In genomic region chr1:113913312-113913668, GRCh38 we compare ENCODE assay signal across 16 cellular contexts. TPM values are rescaled to one million over a fixed set of nuclear protein-coding genes. Genes with fewer than 3 reads are reported as not detected.
A peak's percentile ranks its signal among the peaks of the same experiment; 100 is the strongest.
DNase-seq lines count a peak whose midpoint lies in the region; ATAC-seq and TF ChIP-seq lines count a peak whose summit lies in the region.
"Had no signal": no experiment of that assay in that cellular context is flagged by ENCODE, and none has a peak within 500 bp of the region (broad histone marks: within the 10 kb centered on the region; RNA-seq: fewer than 3 reads in every experiment).

No MANE protein-coding gene starts in this region.

- H3K4me3 ChIP-seq in rectal smooth muscle tissue (ENCODE audit: low read length) = no peak overlapping the region
- no peak overlapping the region for H3K4me3 ChIP-seq in uterus
- H3K4me3 ChIP-seq: colonic mucosa, SJSA1, smooth muscle cell had no signal

- no peaks in the 10 kb centered on the region for H3K9me3 ChIP-seq in uterus
- H3K9me3 ChIP-seq: colonic mucosa, SJSA1 had no signal

- no peak for DNase-seq in Right ventricle myocardium inferior (ENCODE audit: missing footprints)
- no peak for DNase-seq in cardiac septum (ENCODE audit: low spot score)
- no peak for DNase-seq in left ventricle myocardium superior
- no peak for DNase-seq in uterus
- no peak for DNase-seq in medulla oblongata (ENCODE audit: extremely low spot score)
- DNase-seq in nucleus accumbens (lab: John Stamatoyannopoulos, UW) = no peak
- DNase-seq: activated CD4-positive, alpha-beta T cell treated with anti-CD3 and anti-CD28 coated beads, Interleukin-2, amount 50 U/mL, for 4 hours; activated T-cell treated with anti-CD3 and anti-CD28 coated beads, Interleukin-2, amount 50 U/mL, for 48 hours; CD8-positive, alpha-beta memory T cell; colonic mucosa; GOT3 had no signal

- H3K27me3 ChIP-seq in rectal smooth muscle tissue (ENCODE audit: control insufficient read depth, insufficient read depth, low read length) (no peaks in the 10 kb centered on the region), uterus (no peaks in the 10 kb centered on the region)
- H3K27me3 ChIP-seq: colonic mucosa, SJSA1 had no signal

- no peak for TF ChIP-seq POLR2A in uterus (IDR thresholded peaks at IDR 0.05)

- H3K27ac ChIP-seq in rectal smooth muscle tissue (ENCODE audit: low read depth, low read length) = peak overlapping the region; percentile 84
- H3K27ac ChIP-seq in uterus = peak overlapping the region; percentile 39 to 53
- H3K27ac ChIP-seq: colonic mucosa, SJSA1 had no signal

- ATAC-seq in Right ventricle myocardium inferior (peak; percentile 28), left ventricle myocardium superior (peak; percentile 50), HG02884 (IDR thresholded peaks at IDR 0.05; ENCODE audit: unreplicated experiment) (no peak)

- no peak for TF ChIP-seq CTCF in uterus (IDR thresholded peaks at IDR 0.05)

- no peak overlapping the region for H3K9ac ChIP-seq in rectal smooth muscle tissue (ENCODE audit: low read length)

- peaks cover 13% of the 10 kb centered on the region for H3K4me1 ChIP-seq in rectal smooth muscle tissue (ENCODE audit: control insufficient read depth, insufficient read depth, low read length)
- peaks cover 0 to 4% of the 10 kb centered on the region in 2 donors for H3K4me1 ChIP-seq in uterus
- H3K4me1 ChIP-seq: colonic mucosa, SJSA1 had no signal

- intact Hi-C loops in Right ventricle myocardium inferior (cut with DNase I) = loop anchor here (2.0 kb wide), 1 partner anchor 16 kb away; the partner anchor contains the start of gene HIPK1
- intact Hi-C loops in cardiac septum (cut with DNase I) = no loop called here
- intact Hi-C loops in left ventricle myocardium superior (cut with micrococcal nuclease) = no loop called here
- intact Hi-C loops in uterus (cut with DNase I; ENCODE audit: low total_unique reads) = no loop called here

- H3K36me3 ChIP-seq in rectal smooth muscle tissue (ENCODE audit: control insufficient read depth, insufficient read depth, low read length) (peaks cover 6% of the 10 kb centered on the region), uterus (no peaks in the 10 kb centered on the region)
- H3K36me3 ChIP-seq: colonic mucosa had no signal

RNA-seq across cellular contexts. Expression of gene DCLRE1B, which starts 8.2 kb away (rescaled TPM):
- total RNA-seq in Right ventricle myocardium inferior (2.4 TPM), cardiac septum (2.1 TPM), left ventricle myocardium superior (1.9 TPM), uterus (1 to 10 TPM; 1.5 to 7.2 (median 3.9) TPM)

RNA-seq across cellular contexts. Expression of gene AP4B1, which starts 8.7 kb away (rescaled TPM):
- total RNA-seq in Right ventricle myocardium inferior (12.2 TPM), cardiac septum (12.6 TPM), left ventricle myocardium superior (15.4 TPM), uterus (10 to 100 TPM in 3 of 4 donors, 1 to 10 TPM in 1; 2.8 to 47.8 (median 18.5) TPM)

RNA-seq across cellular contexts. Expression of gene HIPK1, which starts 15.8 kb away (rescaled TPM):
- 50.3 TPM for total RNA-seq in Right ventricle myocardium inferior
- 63.5 TPM for total RNA-seq in cardiac septum
- total RNA-seq in left ventricle myocardium superior = 52.2 TPM
- total RNA-seq in uterus = 10 to 100 TPM; 21.5 to 92.7 (median 39.7) TPM

RNA-seq across cellular contexts. Expression of gene BCL2L15, which starts 25.9 kb away (rescaled TPM):
- total RNA-seq in Right ventricle myocardium inferior (not detected), cardiac septum (not detected), left ventricle myocardium superior (not detected), uterus (1 to 10 TPM in 2 of 4 donors, not detected in 2; 1.4 to 3.1 TPM)

RNA-seq across cellular contexts. Expression of gene PTPN22, which starts 41.8 kb away (rescaled TPM):
- total RNA-seq in Right ventricle myocardium inferior = 0.43 TPM
- 0.70 TPM for total RNA-seq in cardiac septum
- total RNA-seq in left ventricle myocardium superior = 0.40 TPM
- 1 to 10 TPM in 3 of 4 donors, under 1 TPM in 1; 0.85 to 8.8 (median 2.1) TPM for total RNA-seq in uterus
- total RNA-seq: neural crest cell, smooth muscle cell had no signal
